In genomic region chr16:56910114-56910511, GRCh38 we compare ENCODE assay signal across 15 cellular contexts. TPM values are rescaled to one million over a fixed set of nuclear protein-coding genes. Genes with fewer than 3 reads are reported as not detected.
DNase-seq lines count a peak whose midpoint lies in the region; ATAC-seq and TF ChIP-seq lines count a peak whose summit lies in the region.
"Had no signal": no experiment of that assay in that cellular context is flagged by ENCODE, and none has a peak within 500 bp of the region (broad histone marks: within the 10 kb centered on the region; RNA-seq: fewer than 3 reads in every experiment).

No MANE protein-coding gene starts in this region.

- no peak overlapping the region for H2AK5ac ChIP-seq in trophoblast cell (ENCODE audit: low read length)

- H2BK5ac ChIP-seq in trophoblast cell (ENCODE audit: low read depth, low read length, poor library complexity) = no peak overlapping the region

- no peaks in the 10 kb centered on the region for H4K20me1 ChIP-seq in DOHH2 (ENCODE audit: control insufficient read depth, insufficient read depth, low read depth, low read length)
- no peaks in the 10 kb centered on the region for H4K20me1 ChIP-seq in KMS-11 (ENCODE audit: insufficient read depth)

- H3K79me2 ChIP-seq in DOHH2 (ENCODE audit: control insufficient read depth, low read length) (no peaks in the 10 kb centered on the region), KMS-11 (ENCODE audit: insufficient read depth, low read depth) (no peaks in the 10 kb centered on the region), trophoblast cell (ENCODE audit: control insufficient read depth, insufficient read depth, low read length, poor library complexity) (no peaks in the 10 kb centered on the region)

- DNase-seq in caudate nucleus (lab: John Stamatoyannopoulos, UW) (no peak), trophoblast cell (no peak), uterus (no peak), NCI-H446 (lab: John Stamatoyannopoulos, UW) (no peak)
- DNase-seq: activated gamma-delta T cell, NCI-H2029 treated with DMSO at 0.1 percent for 48 hours, NCI-H82, SHP77 treated with DMSO at 0.1 percent for 48 hours had no signal

- H3K4me2 ChIP-seq in DOHH2 (ENCODE audit: low read length) = peak overlapping the region; percentile 73; the same call in 1 of the 2 replicates
- peak overlapping the region; percentile 33 for H3K4me2 ChIP-seq in KMS-11
- no peak overlapping the region for H3K4me2 ChIP-seq in trophoblast cell (ENCODE audit: low read length)

- peak overlapping the region; percentile 39 for H4K8ac ChIP-seq in trophoblast cell (ENCODE audit: low read depth, low read length)

- H4K12ac ChIP-seq in trophoblast cell (ENCODE audit: low read depth, low read length) = no peak overlapping the region

- H3K4me3 ChIP-seq in DOHH2 (ENCODE audit: low read length) = no peak overlapping the region
- no peak overlapping the region for H3K4me3 ChIP-seq in KMS-11 (IDR thresholded peaks at IDR 0.05; ENCODE audit: insufficient read depth, low read depth, low read length)
- H3K4me3 ChIP-seq in trophoblast cell (ENCODE audit: low read depth, low read length) = no peak overlapping the region
- no peak overlapping the region for H3K4me3 ChIP-seq in uterus

- H2BK120ac ChIP-seq in trophoblast cell (ENCODE audit: insufficient read depth, low read length, poor library complexity) = peak overlapping the region; percentile 19

- no peak overlapping the region for H3K4ac ChIP-seq in trophoblast cell (ENCODE audit: low read depth, low read length)

- no peak overlapping the region for H2BK12ac ChIP-seq in trophoblast cell (ENCODE audit: low read length)

- no CpG with 5 or more reads among the region's 5 CpGs for WGBS in trophoblast cell (ENCODE audit: extremely low coverage, insufficient coverage, insufficient read length)

- no peak overlapping the region for H3K18ac ChIP-seq in trophoblast cell (ENCODE audit: low read length)

- TF ChIP-seq CTCF in DOHH2 (IDR thresholded peaks at IDR 0.05; ENCODE audit: low read depth, low read length, poor library complexity, severe bottlenecking) (no peak), KMS-11 (conservative IDR thresholded peaks at IDR 0.05; ENCODE audit: low read depth, low read length) (no peak), uterus (IDR thresholded peaks at IDR 0.05) (no peak)

- no peak overlapping the region for H3K14ac ChIP-seq in trophoblast cell (ENCODE audit: low read length)

- H3K9me3 ChIP-seq in DOHH2 (ENCODE audit: control insufficient read depth, insufficient read depth, low read length) = no peaks in the 10 kb centered on the region
- no peaks in the 10 kb centered on the region for H3K9me3 ChIP-seq in trophoblast cell (ENCODE audit: insufficient read depth, low read depth, low read length)
- no peaks in the 10 kb centered on the region for H3K9me3 ChIP-seq in uterus

- no peaks in the 10 kb centered on the region for H3K36me3 ChIP-seq in DOHH2 (ENCODE audit: control insufficient read depth, low read length)
- no peaks in the 10 kb centered on the region for H3K36me3 ChIP-seq in KMS-11 (ENCODE audit: insufficient read depth)
- H3K36me3 ChIP-seq in trophoblast cell (ENCODE audit: control insufficient read depth in 1 of 2, insufficient read depth in 2 of 2, low read length in 2 of 2) = no peaks in the 10 kb centered on the region
- H3K36me3 ChIP-seq in uterus = no peaks in the 10 kb centered on the region

- no peak overlapping the region for H3K27ac ChIP-seq in DOHH2 (ENCODE audit: low read depth, low read length)
- peak overlapping the region; percentile 66 for H3K27ac ChIP-seq in KMS-11
- peak overlapping the region; percentile 26 for H3K27ac ChIP-seq in caudate nucleus (ENCODE audit: low read depth, low read length)
- H3K27ac ChIP-seq in trophoblast cell (ENCODE audit: low read depth, low read length) = peak overlapping the region; percentile 18
- no peak overlapping the region for H3K27ac ChIP-seq in uterus

- intact Hi-C loops in uterus (cut with DNase I; ENCODE audit: low total_unique reads) = no loop called here

- peaks cover 5% of the 10 kb centered on the region; the same call in 1 of the 2 replicates for H3F3A ChIP-seq in DOHH2 (ENCODE audit: control insufficient read depth, insufficient read depth)

- H3K9ac ChIP-seq in KMS-11 = peak overlapping the region; percentile 41; the same call in 1 of the 2 replicates
- H3K9ac ChIP-seq in trophoblast cell (ENCODE audit: low read length) = no peak overlapping the region

- H3K79me1 ChIP-seq in trophoblast cell (ENCODE audit: low read length) = peaks cover 20% of the 10 kb centered on the region

- H3K4me1 ChIP-seq in DOHH2 (ENCODE audit: control insufficient read depth, low read length) (peaks cover 38% of the 10 kb centered on the region), KMS-11 (ENCODE audit: low read depth, poor library complexity, severe bottlenecking) (peaks cover 42% of the 10 kb centered on the region), trophoblast cell (ENCODE audit: control insufficient read depth in 1 of 2, insufficient read depth in 2 of 2, low read length in 2 of 2) (peaks cover 19 to 33% of the 10 kb centered on the region in 2 experiments), uterus (no peaks in the 10 kb centered on the region)

- peak overlapping the region; percentile 73 for H2AFZ ChIP-seq in KMS-11 (ENCODE audit: low read depth)
- no peak overlapping the region for H2AFZ ChIP-seq in trophoblast cell (ENCODE audit: insufficient read depth, low read length, poor library complexity)

- H3K9me2 ChIP-seq in DOHH2 (replicated peaks; ENCODE audit: control insufficient read depth, low read length) = no peaks in the 10 kb centered on the region

- H3K23ac ChIP-seq in trophoblast cell (ENCODE audit: low read length) = no peak overlapping the region

- H3K27me3 ChIP-seq in DOHH2 (ENCODE audit: control insufficient read depth, low read length) = peaks cover 3% of the 10 kb centered on the region; the same call in 1 of the 2 replicates
- H3K27me3 ChIP-seq in KMS-11 (ENCODE audit: insufficient read depth, low read depth) = no peaks in the 10 kb centered on the region
- H3K27me3 ChIP-seq in trophoblast cell (ENCODE audit: insufficient read depth, low read length) = no peaks in the 10 kb centered on the region
- H3K27me3 ChIP-seq in uterus = no peaks in the 10 kb centered on the region

- peak overlapping the region; percentile 60 for H4K91ac ChIP-seq in trophoblast cell (ENCODE audit: low read depth, low read length)

- ATAC-seq in HG03045 (IDR thresholded peaks at IDR 0.05; ENCODE audit: unreplicated experiment) = no peak

- TF ChIP-seq POLR2A in uterus (IDR thresholded peaks at IDR 0.05) = no peak

RNA-seq across cellular contexts. Expression of gene HERPUD1, which starts 21.8 kb away (rescaled TPM):
- polyA plus RNA-seq in trophoblast cell (2013) = 252 and 267 TPM in 2 replicates
- 100 to 1,000 TPM in 3 of 4 donors, 10 to 100 TPM in 1; 51.5 to 136 (median 112) TPM for total RNA-seq in uterus

RNA-seq across cellular contexts. Expression of gene SLC12A3, which starts 45.1 kb away (rescaled TPM):
- 0.11 TPM in 2 replicates for polyA plus RNA-seq in trophoblast cell (2013)
- under 1 TPM in 1 of 4 donors, not detected in 3; 0.14 TPM for total RNA-seq in uterus
- total RNA-seq: activated CD8-positive, alpha-beta T cell treated with anti-CD3 and anti-CD28 coated beads for 36 hours; bronchial epithelial cell; H4; posterior vena cava had no signal

RNA-seq across cellular contexts. Expression of gene CETP, which starts 51.6 kb away (rescaled TPM):
- 0.07 and 0.12 TPM in 2 replicates for polyA plus RNA-seq in trophoblast cell (2013)
- 1 to 10 TPM in 1 of 4 donors, under 1 TPM in 1, not detected in 2; 0.58 to 2.8 TPM for total RNA-seq in uterus
- total RNA-seq: activated CD8-positive, alpha-beta T cell treated with anti-CD3 and anti-CD28 coated beads for 36 hours; bronchial epithelial cell; H4 had no signal

Comparison
In these comparisons a context has a peak if more than half of its experiments do, and no peak if none do; other contexts are left out.
1. H3K27ac ChIP-seq: peak in KMS-11 (single experiment), caudate nucleus (single experiment) and trophoblast cell (single experiment); none in DOHH2 (single experiment) and uterus (0 of 2).